In the genomic region with DNA sequence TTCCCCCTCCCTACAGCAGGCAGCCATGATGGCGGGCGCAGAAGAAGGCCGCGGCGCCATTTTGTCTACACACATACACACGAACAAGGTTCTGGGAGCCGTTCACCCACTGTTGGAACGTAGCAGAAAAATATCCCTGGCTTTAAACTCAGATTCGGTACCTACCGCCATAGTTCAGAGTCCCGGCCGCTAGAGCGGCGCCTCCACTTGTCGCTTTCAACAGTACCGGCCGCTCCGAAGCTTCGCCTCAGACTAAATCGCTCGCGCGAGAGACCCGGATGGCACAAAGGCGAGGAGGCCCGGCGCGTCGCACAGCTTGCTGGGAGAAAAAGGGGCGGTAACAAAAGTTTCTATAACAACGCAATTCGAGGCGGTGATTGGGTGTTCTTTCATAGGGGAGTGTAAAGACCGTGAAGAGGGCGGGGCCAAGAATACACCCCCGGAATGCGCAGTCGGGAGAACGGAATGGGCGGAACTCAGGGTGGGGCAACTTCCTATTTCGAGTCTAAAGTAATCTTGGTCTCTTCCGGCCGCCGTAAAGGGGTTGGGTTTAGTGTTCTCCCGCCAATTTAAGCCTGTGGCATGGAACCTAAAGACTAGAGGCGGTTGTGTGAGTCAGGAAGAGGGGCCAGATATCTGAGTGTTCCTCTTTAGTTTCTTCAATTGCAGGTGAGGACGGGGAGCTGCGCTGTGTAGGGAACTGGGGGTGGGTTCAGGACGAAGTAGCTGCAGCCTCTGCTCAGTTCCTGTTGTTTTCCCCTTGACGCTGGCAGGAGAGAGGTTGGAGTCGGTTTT, we compare ENCODE assay signal across 1 cellular context.
TF ChIP-seq lines count a peak whose summit lies in the region.

Gene KNTC1, plus strand, starts transcription at position 567 of the 795 bp plus-strand sequence. CDS start 2,815 bp downstream, outside the sequence.
A gene with protein sequence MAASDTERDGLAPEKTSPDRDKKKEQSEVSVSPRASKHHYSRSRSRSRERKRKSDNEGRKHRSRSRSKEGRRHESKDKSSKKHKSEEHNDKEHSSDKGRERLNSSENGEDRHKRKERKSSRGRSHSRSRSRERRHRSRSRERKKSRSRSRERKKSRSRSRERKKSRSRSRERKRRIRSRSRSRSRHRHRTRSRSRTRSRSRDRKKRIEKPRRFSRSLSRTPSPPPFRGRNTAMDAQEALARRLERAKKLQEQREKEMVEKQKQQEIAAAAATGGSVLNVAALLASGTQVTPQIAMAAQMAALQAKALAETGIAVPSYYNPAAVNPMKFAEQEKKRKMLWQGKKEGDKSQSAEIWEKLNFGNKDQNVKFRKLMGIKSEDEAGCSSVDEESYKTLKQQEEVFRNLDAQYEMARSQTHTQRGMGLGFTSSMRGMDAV (minus strand): TSS at position 254 of the 795 bp plus-strand sequence. CDS start 83 bp downstream, at position 171.

TF ChIP-seq in HEK293, 187 proteins besides CTCF, POLR2A, EP300 and RAD21 (continued from another document and continues in another):
- TF ChIP-seq ZNF26 (tag by site-specific recombination; IDR thresholded peaks at IDR 0.05) (no peak), ZBTB1 (tag by site-specific recombination; IDR thresholded peaks at IDR 0.05) (no peak), ZNF423 (tag by site-specific recombination; IDR thresholded peaks at IDR 0.05) (no peak; the same call in 1 of the 2 replicates), ZNF785 (tag by site-specific recombination; IDR thresholded peaks at IDR 0.05) (no peak), SP3 (tag by site-specific recombination; IDR thresholded peaks at IDR 0.05) (peak; percentile 96), ZNF48 (tag by site-specific recombination; IDR thresholded peaks at IDR 0.05) (no peak), MZF1 (tag by site-specific recombination; IDR thresholded peaks at IDR 0.05; ENCODE audit: borderline replicate concordance) (no peak), KLF8 (tag by site-specific recombination; IDR thresholded peaks at IDR 0.05) (peak; percentile 98), ZXDB (tag by site-specific recombination; IDR thresholded peaks at IDR 0.05) (peak; percentile 91), SP2 (tag by site-specific recombination; IDR thresholded peaks at IDR 0.05) (peak; percentile 95), REST (tag by site-specific recombination; IDR thresholded peaks at IDR 0.05) (no peak; the same call in 1 of the 2 replicates), ZNF112 (tag by site-specific recombination; IDR thresholded peaks at IDR 0.05) (no peak), ELK4 (IDR thresholded peaks at IDR 0.05; ENCODE audit: borderline replicate concordance, low read depth, low read length) (0 out of 2 replicates have a peak, but pooled peaks have one; percentile 43), PRDM6 (tag by site-specific recombination; IDR thresholded peaks at IDR 0.05) (no peak), KLF10 (tag by site-specific recombination; IDR thresholded peaks at IDR 0.05) (peak; percentile 92), ZNF266 (tag by site-specific recombination; IDR thresholded peaks at IDR 0.05; ENCODE audit: low read depth) (no peak), ZEB2 (tag by site-specific recombination; IDR thresholded peaks at IDR 0.05) (peak; percentile 91), INSM2 (tag by site-specific recombination; IDR thresholded peaks at IDR 0.05) (peak; percentile 77), ZNF416 (tag by site-specific recombination; IDR thresholded peaks at IDR 0.05) (no peak), OVOL3 (tag by site-specific recombination; IDR thresholded peaks at IDR 0.05) (no peak), ZNF692 (tag by site-specific recombination; IDR thresholded peaks at IDR 0.05) (peak; percentile 49), ZNF555 (tag by site-specific recombination; conservative IDR thresholded peaks at IDR 0.05) (no peak), ZNF544 (tag by site-specific recombination; IDR thresholded peaks at IDR 0.05) (no peak), GLIS2 (tag by site-specific recombination; IDR thresholded peaks at IDR 0.05) (peak; percentile 41; the same call in 1 of the 2 replicates), ZNF830 (tag by site-specific recombination; IDR thresholded peaks at IDR 0.05; ENCODE audit: low read depth) (no peak), ZNF521 (tag by site-specific recombination; IDR thresholded peaks at IDR 0.05) (no peak), MEIS1 (CRISPR knock-in tag; IDR thresholded peaks at IDR 0.05; ENCODE audit: borderline replicate concordance) (no peak), ZFP41 (tag by site-specific recombination; IDR thresholded peaks at IDR 0.05; ENCODE audit: borderline replicate concordance) (no peak), GLI4 (tag by site-specific recombination; IDR thresholded peaks at IDR 0.05) (0 out of 2 replicates have a peak, but pooled peaks have one; percentile 71), ZFP37 (tag by site-specific recombination; IDR thresholded peaks at IDR 0.05) (peak; percentile 62)
- TF ChIP-seq, protein P1, sequence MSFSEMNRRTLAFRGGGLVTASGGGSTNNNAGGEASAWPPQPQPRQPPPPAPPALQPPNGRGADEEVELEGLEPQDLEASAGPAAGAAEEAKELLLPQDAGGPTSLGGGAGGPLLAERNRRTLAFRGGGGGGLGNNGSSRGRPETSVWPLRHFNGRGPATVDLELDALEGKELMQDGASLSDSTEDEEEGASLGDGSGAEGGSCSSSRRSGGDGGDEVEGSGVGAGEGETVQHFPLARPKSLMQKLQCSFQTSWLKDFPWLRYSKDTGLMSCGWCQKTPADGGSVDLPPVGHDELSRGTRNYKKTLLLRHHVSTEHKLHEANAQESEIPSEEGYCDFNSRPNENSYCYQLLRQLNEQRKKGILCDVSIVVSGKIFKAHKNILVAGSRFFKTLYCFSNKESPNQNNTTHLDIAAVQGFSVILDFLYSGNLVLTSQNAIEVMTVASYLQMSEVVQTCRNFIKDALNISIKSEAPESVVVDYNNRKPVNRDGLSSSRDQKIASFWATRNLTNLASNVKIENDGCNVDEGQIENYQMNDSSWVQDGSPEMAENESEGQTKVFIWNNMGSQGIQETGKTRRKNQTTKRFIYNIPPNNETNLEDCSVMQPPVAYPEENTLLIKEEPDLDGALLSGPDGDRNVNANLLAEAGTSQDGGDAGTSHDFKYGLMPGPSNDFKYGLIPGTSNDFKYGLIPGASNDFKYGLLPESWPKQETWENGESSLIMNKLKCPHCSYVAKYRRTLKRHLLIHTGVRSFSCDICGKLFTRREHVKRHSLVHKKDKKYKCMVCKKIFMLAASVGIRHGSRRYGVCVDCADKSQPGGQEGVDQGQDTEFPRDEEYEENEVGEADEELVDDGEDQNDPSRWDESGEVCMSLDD (tag by site-specific recombination; IDR thresholded peaks at IDR 0.05) = peak; percentile 77
- TF ChIP-seq, protein P2, sequence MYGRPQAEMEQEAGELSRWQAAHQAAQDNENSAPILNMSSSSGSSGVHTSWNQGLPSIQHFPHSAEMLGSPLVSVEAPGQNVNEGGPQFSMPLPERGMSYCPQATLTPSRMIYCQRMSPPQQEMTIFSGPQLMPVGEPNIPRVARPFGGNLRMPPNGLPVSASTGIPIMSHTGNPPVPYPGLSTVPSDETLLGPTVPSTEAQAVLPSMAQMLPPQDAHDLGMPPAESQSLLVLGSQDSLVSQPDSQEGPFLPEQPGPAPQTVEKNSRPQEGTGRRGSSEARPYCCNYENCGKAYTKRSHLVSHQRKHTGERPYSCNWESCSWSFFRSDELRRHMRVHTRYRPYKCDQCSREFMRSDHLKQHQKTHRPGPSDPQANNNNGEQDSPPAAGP (tag by site-specific recombination; IDR thresholded peaks at IDR 0.05) = peak; percentile 50
- TF ChIP-seq, protein P3, sequence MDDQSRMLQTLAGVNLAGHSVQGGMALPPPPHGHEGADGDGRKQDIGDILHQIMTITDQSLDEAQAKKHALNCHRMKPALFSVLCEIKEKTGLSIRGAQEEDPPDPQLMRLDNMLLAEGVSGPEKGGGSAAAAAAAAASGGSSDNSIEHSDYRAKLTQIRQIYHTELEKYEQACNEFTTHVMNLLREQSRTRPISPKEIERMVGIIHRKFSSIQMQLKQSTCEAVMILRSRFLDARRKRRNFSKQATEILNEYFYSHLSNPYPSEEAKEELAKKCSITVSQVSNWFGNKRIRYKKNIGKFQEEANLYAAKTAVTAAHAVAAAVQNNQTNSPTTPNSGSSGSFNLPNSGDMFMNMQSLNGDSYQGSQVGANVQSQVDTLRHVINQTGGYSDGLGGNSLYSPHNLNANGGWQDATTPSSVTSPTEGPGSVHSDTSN (CRISPR knock-in tag; IDR thresholded peaks at IDR 0.05) = no peak
- TF ChIP-seq, protein P4, sequence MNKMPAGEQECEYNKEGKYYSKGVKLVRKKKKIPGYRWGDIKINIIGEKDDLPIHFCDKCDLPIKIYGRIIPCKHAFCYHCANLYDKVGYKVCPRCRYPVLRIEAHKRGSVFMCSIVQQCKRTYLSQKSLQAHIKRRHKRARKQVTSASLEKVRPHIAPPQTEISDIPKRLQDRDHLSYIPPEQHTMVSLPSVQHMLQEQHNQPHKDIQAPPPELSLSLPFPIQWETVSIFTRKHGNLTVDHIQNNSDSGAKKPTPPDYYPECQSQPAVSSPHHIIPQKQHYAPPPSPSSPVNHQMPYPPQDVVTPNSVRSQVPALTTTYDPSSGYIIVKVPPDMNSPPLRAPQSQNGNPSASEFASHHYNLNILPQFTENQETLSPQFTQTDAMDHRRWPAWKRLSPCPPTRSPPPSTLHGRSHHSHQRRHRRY (tag by site-specific recombination; IDR thresholded peaks at IDR 0.05) = no peak
